Comparison of ENCODE assay signal across 14 cellular contexts in the genomic region with DNA sequence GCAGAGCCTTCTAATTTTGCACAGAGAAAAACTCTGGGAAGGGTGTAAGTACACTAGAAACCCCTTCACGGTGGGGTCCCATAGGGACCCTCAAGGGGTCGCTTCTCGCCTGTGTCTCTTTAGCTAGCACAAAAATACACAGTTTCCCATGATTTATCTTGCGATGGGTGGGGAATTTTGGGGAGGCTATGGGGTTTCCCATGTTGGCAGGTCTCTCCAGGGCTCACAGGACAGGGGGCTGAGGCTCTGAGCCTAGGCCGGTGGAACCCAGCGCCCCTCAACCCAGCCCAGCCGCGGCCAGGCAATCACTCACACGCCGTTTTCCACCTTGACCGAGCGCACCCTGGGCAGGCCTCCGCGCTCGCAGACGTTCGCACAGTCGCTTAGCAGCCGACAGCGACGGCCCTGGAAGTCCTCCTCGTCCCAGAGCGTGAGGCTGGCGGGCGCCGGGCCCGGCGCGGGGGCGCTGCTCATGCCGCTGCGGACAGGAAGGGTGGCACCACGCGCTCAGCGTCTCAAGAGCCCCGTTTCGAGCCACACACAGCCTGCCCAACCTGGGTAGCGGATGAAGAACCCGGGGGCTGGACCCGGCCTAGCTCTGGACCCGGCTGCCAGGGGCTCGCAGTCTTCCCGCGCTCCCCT. TPM values are rescaled to one million over a fixed set of nuclear protein-coding genes. Genes with fewer than 3 reads are reported as not detected.
DNase-seq lines count a peak whose midpoint lies in the region; ATAC-seq and TF ChIP-seq lines count a peak whose summit lies in the region.
"Had no signal": no experiment of that assay in that cellular context is flagged by ENCODE, and none has a peak within 500 bp of the region (broad histone marks: within the 10 kb centered on the region; RNA-seq: fewer than 3 reads in every experiment).

No MANE protein-coding gene starts in this region.

- H3K4me1 ChIP-seq in PC-3 (ENCODE audit: insufficient read depth, low read length), result peaks cover 26% of the 10 kb centered on the region
- peaks cover 24% of the 10 kb centered on the region for H3K4me1 ChIP-seq in stomach smooth muscle (ENCODE audit: control insufficient read depth, insufficient read depth, low read length)

- H3K79me2 ChIP-seq in PC-3 (ENCODE audit: low read length), result no peaks in the 10 kb centered on the region

- DNase-seq in SHP77 (lab: John Stamatoyannopoulos, UW) (peak; percentile 54), SHP77 treated with DMSO at 0.1 percent for 48 hours (lab: John Stamatoyannopoulos, UW) (no peak), PC-3 (peak; percentile 30), NCI-H774 (lab: John Stamatoyannopoulos, UW) (no peak), NCI-H1694 treated with DMSO at 0.1 percent for 48 hours (lab: John Stamatoyannopoulos, UW) (no peak), NCI-H226 (no peak)
- DNase-seq: activated CD8-positive, alpha-beta memory T cell treated with anti-CD3 and anti-CD28 coated beads for 24 hours; AML-193; MV-4-11; stimulated activated CD4-positive, alpha-beta T cell treated with anti-CD3 and anti-CD28 coated beads, Interleukin-2, amount 100 ng/mL, for 48 hours had no signal

- H3K4me3 ChIP-seq in PC-3 (ENCODE audit: low read length), result peak overlapping the region; percentile 59
- H3K4me3 ChIP-seq in iPS-18c (ENCODE audit: insufficient read depth, low read depth, low read length), result peak overlapping the region; percentile 28
- H3K4me3 ChIP-seq in stomach smooth muscle (ENCODE audit: low read length in 2 of 2), result peak overlapping the region; percentile 40 to 69
- H3K4me3 ChIP-seq: GM12878 had no signal

- no peaks in the 10 kb centered on the region for H4K20me1 ChIP-seq in PC-3 (ENCODE audit: low read length)

- no peaks in the 10 kb centered on the region for H3K36me3 ChIP-seq in PC-3 (ENCODE audit: low read depth, low read length)
- no peaks in the 10 kb centered on the region for H3K36me3 ChIP-seq in stomach smooth muscle (ENCODE audit: control insufficient read depth in 2 of 2, insufficient read depth in 2 of 2, low read length in 2 of 2)

- ATAC-seq in PC-3, result peak; percentile 31
- ATAC-seq: GM12878 had no signal

- no peaks in the 10 kb centered on the region for H3F3A ChIP-seq in PC-3 (ENCODE audit: low read length, unreplicated experiment)

- POLR2A ChIA-PET in PC-3 (lab: Charles Lee; ENCODE audit: unreplicated experiment), result no interaction called here

- CTCF ChIA-PET in PC-3 (lab: Charles Lee), result no interaction called here

- H3K27me3 ChIP-seq in PC-3 (ENCODE audit: low read length) (0 out of 2 replicates have a peak, but pooled peaks cover 4% of the 10 kb centered on the region), stomach smooth muscle (ENCODE audit: control insufficient read depth in 1 of 2, insufficient read depth in 2 of 2, low read length in 2 of 2) (peaks cover 82 to 84% of the 10 kb centered on the region in 2 donors)

- H3K27ac ChIP-seq in PC-3 (ENCODE audit: low read length) (no peak overlapping the region), stomach smooth muscle (ENCODE audit: low read length) (no peak overlapping the region)

- H3K9me3 ChIP-seq in PC-3 (ENCODE audit: low read length) (no peaks in the 10 kb centered on the region), iPS-18c (ENCODE audit: control insufficient read depth, insufficient read depth, low read length) (peaks cover 2% of the 10 kb centered on the region), stomach smooth muscle (ENCODE audit: control insufficient read depth in 2 of 2, low read length in 2 of 2) (no peaks in the 10 kb centered on the region)

- intact Hi-C loops in PC-3 (cut with micrococcal nuclease), result no loop called here

- H3K9me2 ChIP-seq in PC-3 (replicated peaks; ENCODE audit: low read length), result no peaks in the 10 kb centered on the region

- H3K9ac ChIP-seq in PC-3 (ENCODE audit: low read length), result peak overlapping the region; percentile 57; the same call in 1 of the 2 replicates
- H3K9ac ChIP-seq in stomach smooth muscle (ENCODE audit: low read length in 2 of 2), result no peak overlapping the region

- no TSS peak for BruUV-seq in PC-3 (replicated peaks; lab: Mats Ljungman, UMichigan)

- H2AFZ ChIP-seq in PC-3 (ENCODE audit: low read length), result peak overlapping the region; percentile 81

- no peak for TF ChIP-seq CTCF in PC-3 (conservative IDR thresholded peaks at IDR 0.05; ENCODE audit: low read depth, low read length)

- peak overlapping the region; percentile 91 for H3K4me2 ChIP-seq in PC-3 (ENCODE audit: low read length)

RNA-seq across cellular contexts. Expression of a gene that starts 0.4 kb away (rescaled TPM):
- total RNA-seq in PC-3 (2014; rRNA removed), result 6.4 and 13.5 TPM in 2 replicates
- total RNA-seq: GM12878, mesothelial cell of epicardium had no signal

RNA-seq across cellular contexts. Expression of a gene that starts 7.8 kb away (rescaled TPM):
- 0.07 TPM in 1 of 2 replicates, not detected in the other for total RNA-seq in PC-3 (2014; rRNA removed)
- total RNA-seq: GM12878 had no signal

RNA-seq across cellular contexts. Expression of a gene that starts 33.4 kb away (rescaled TPM):
- 0.11 and 0.35 TPM in 2 replicates for total RNA-seq in PC-3 (2014; rRNA removed)
- total RNA-seq: GM12878 had no signal

RNA-seq across cellular contexts. Expression of a gene that starts 48.5 kb away (rescaled TPM):
- total RNA-seq in PC-3 (2014; rRNA removed), result 0.17 and 0.18 TPM in 2 replicates
- total RNA-seq: GM12878, mesothelial cell of epicardium had no signal

Comparison
In these comparisons a context has a peak if more than half of its experiments do, and no peak if none do; other contexts are left out.
1. DNase-seq: peak in SHP77 (2 of 2) and PC-3 (single experiment); none in SHP77 treated with DMSO at 0.1 percent for 48 hours (single experiment), NCI-H774 (single experiment), NCI-H1694 treated with DMSO at 0.1 percent for 48 hours (single experiment) and NCI-H226 (single experiment).
2. Peak in every context shown above with its lines, with median percentiles within 50 percentile points of each other: H3K4me3 ChIP-seq.